ENCODE assay signal across 15 cellular contexts in the genomic region with DNA sequence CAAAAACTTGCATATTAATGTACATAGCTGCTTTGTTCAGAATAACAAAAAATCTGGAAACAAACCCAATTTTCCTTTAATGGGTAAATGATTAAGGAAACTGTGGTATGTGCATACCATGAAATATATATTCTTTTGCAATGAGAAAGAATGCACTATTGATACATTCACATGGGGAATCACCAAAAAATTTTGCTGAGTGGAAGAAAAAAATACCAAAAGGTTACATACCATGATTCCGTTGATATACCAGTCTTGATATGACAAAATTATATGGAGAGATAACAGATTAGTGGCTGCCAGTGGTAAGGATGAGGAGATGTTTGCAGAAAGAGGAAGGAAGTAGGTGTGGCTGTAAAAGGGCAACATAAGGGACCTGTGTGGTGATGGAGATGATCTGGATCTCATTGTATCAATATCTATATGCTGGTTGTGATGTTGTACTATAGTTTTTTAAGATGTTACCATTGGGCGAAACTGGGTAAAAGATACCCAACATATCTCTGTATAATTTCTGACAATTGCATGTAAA. TPM values are rescaled to one million over a fixed set of nuclear protein-coding genes. Genes with fewer than 3 reads are reported as not detected.
DNase-seq lines count a peak whose midpoint lies in the region; ATAC-seq, FAIRE-seq and TF ChIP-seq lines count a peak whose summit lies in the region.
"Had no signal": no experiment of that assay in that cellular context is flagged by ENCODE, and none has a peak within 500 bp of the region (broad histone marks: within the 10 kb centered on the region; RNA-seq: fewer than 3 reads in every experiment).

No MANE protein-coding gene starts in this region.

- TF ChIP-seq CTCF in K562 (IDR thresholded peaks at IDR 0.05 in 2 of 3, conservative IDR thresholded peaks at IDR 0.05 in 1 of 3; ENCODE audit: insufficient read depth in 2 of 3, low read depth in 1 of 3, low read length in 3 of 3) = no peak

- no peaks in the 10 kb centered on the region for H3K4me1 ChIP-seq in K562 (replicated peaks in 1 of 2; ENCODE audit: control insufficient read depth in 2 of 2, insufficient read depth in 2 of 2, low read length in 2 of 2)

- no peak overlapping the region for H3K4me3 ChIP-seq in K562

- CTCF ChIA-PET in K562 (lab: Yijun Ruan, JAX; ENCODE audit: low intra/inter-chr PET ratio) = no interaction called here

- no peak for FAIRE-seq in K562 (lab: Jason Lieb, UNC)
- no peak for FAIRE-seq in HTR-8/SVneo (lab: Jason Lieb, UNC)
- FAIRE-seq in urothelium cell line (lab: Jason Lieb, UNC) = no peak
- FAIRE-seq: RCC 7860 had no signal

- DNase-seq in AML-193 (lab: John Stamatoyannopoulos, UW) = peak; percentile 11 to 15
- peak; percentile 25 for DNase-seq in KBM-7
- DNase-seq in NOMO-1 treated with dmso at 0.1 percent for 144 hours (lab: John Stamatoyannopoulos, UW; ENCODE audit: unreplicated experiment) = peak; percentile 41
- DNase-seq in K562 (ENCODE audit: extremely low read depth in 1 of 4, low spot score in 3 of 4) = no peak
- DNase-seq in HTR-8/SVneo (ENCODE audit: insufficient read length, low spot score) = no peak
- no peak for DNase-seq in urothelium cell line (ENCODE audit: low spot score)
- DNase-seq: H7, NCI-H187 treated with DMSO at 0.1 percent for 48 hours, NCI-H2171, NCI-H446 treated with DMSO at 0.1 percent for 48 hours, NCI-H748 treated with DMSO at 0.1 percent for 48 hours, SHP77 treated with DMSO at 0.1 percent for 48 hours had no signal

- peaks cover under 1 to 5% of the 10 kb centered on the region in 2 experiments; a peak in 2 of 5 replicates for H3K27me3 ChIP-seq in K562 (ENCODE audit: control insufficient read depth in 2 of 2, insufficient read depth in 2 of 2, low read length in 2 of 2)

- no peaks in the 10 kb centered on the region for H3K79me2 ChIP-seq in K562 (ENCODE audit: control insufficient read depth, insufficient read depth, low read length)

- WGBS in K562 (ENCODE audit: insufficient coverage, low coverage, missing lambda C conversion rate) = 10% methylated on average over 2 of the region's 2 CpGs

- no peaks in the 10 kb centered on the region for H4K20me1 ChIP-seq in K562 (replicated peaks; ENCODE audit: control insufficient read depth, insufficient read depth, low read length)

- no peak for TF ChIP-seq POLR2A in K562 (conservative IDR thresholded peaks at IDR 0.05)

- no peak overlapping the region for H3K27ac ChIP-seq in K562 (ENCODE audit: extremely low read depth, low read depth, low read length)
- H3K27ac ChIP-seq: C4-2B had no signal

- H3K9me1 ChIP-seq in K562 (ENCODE audit: control insufficient read depth, insufficient read depth, low read length) = no peaks in the 10 kb centered on the region

- no TSS peak for BruUV-seq in K562 (replicated peaks; lab: Mats Ljungman, UMichigan)

- intact Hi-C loops in K562 (cut with micrococcal nuclease) = no loop called here

- H3K4me2 ChIP-seq in K562 (ENCODE audit: insufficient read depth, low read length) = no peak overlapping the region

- ATAC-seq in K562 (no peak), HG03175 (IDR thresholded peaks at IDR 0.05; ENCODE audit: unreplicated experiment) (no peak)

- in situ Hi-C loops in KBM-7 (cut with MboI; ENCODE audit: low pct_unique_long_range_greater_than_20kb, low sequenced_read_pairs) (no loop called here), K562 (cut with MboI) (no loop called here)

- H3K9me3 ChIP-seq in K562 (replicated peaks; ENCODE audit: control insufficient read depth, insufficient read depth, low read depth, low read length) = no peaks in the 10 kb centered on the region; the same call in 1 of the 2 replicates

- POLR2A ChIA-PET in K562 (lab: Yijun Ruan, JAX) = interaction anchor here (2.3 kb wide), 1 partner anchor 8 kb away, joined by 10 read pairs; no protein-coding TSS in a partner anchor

- TF ChIP-seq RAD21 in K562 (CRISPR knock-in tag; conservative IDR thresholded peaks at IDR 0.05 in 1 of 2, IDR thresholded peaks at IDR 0.05 in 1 of 2) = no peak

- H2AFZ ChIP-seq in K562 (ENCODE audit: low read depth, low read length) = no peak overlapping the region

- no peak overlapping the region for H3K9ac ChIP-seq in K562 (ENCODE audit: insufficient read depth in 1 of 2, low read depth in 2 of 2, low read length in 2 of 2)

- TF ChIP-seq EP300 in K562 (IDR thresholded peaks at IDR 0.05; ENCODE audit: low read length) = no peak

- no peaks in the 10 kb centered on the region for H3K36me3 ChIP-seq in K562 (ENCODE audit: control insufficient read depth, insufficient read depth, low read length)

TF ChIP-seq in K562, 482 proteins besides CTCF, POLR2A, EP300 and RAD21:
- no peak for TF ChIP-seq HNRNPUL1 (IDR thresholded peaks at IDR 0.05; ENCODE audit: low read length)
- peak; percentile 23; the same call in 1 of the 2 replicates for TF ChIP-seq C11orf30 (IDR thresholded peaks at IDR 0.05; ENCODE audit: low read depth)
- TF ChIP-seq ZNF586 (CRISPR knock-in tag; conservative IDR thresholded peaks at IDR 0.05) = no peak
- peak; percentile 72; the same call in 1 of the 2 replicates for TF ChIP-seq ZNF316 (IDR thresholded peaks at IDR 0.05)
- TF ChIP-seq ZNF655 (CRISPR knock-in tag; IDR thresholded peaks at IDR 0.05) = no peak
- TF ChIP-seq RHOXF2B (CRISPR knock-in tag; conservative IDR thresholded peaks at IDR 0.05) = no peak
- TF ChIP-seq XRCC5 (IDR thresholded peaks at IDR 0.05; ENCODE audit: low read depth, low read length) = no peak
TF ChIP-seq in K562: peak in this region for 2.

RNA-seq across cellular contexts. Expression of gene BCL2L11, which starts 54.6 kb away (rescaled TPM):
- 12.1 and 19.1 TPM in 2 replicates for total RNA-seq in K562 (2011; cell fraction: chromatin; rRNA removed; ENCODE audit: low replicate concordance)
- 6.2 and 6.7 TPM in 2 replicates for total RNA-seq in K562 (2011; cell fraction: nucleolus; rRNA removed)
- 13.1 and 30.2 TPM in 2 replicates for total RNA-seq in K562 (2011; cell fraction: nucleoplasm; rRNA removed)
- total RNA-seq in K562 (2014; rRNA removed) = 4.5 and 6.4 TPM in 2 replicates
- 5.0 TPM in 2 replicates for total RNA-seq in K562 (2014; rRNA removed; fragmentation: Illumina TruSeq; extraction: Trizol)
- 6.1 and 7.2 TPM in 2 replicates for total RNA-seq in K562 (2015; rRNA removed; fragmentation: Illumina TruSeq; extraction: Trizol)
- 16.1 and 18.8 TPM in 2 replicates for total RNA-seq in K562 (2021)
- polyA plus RNA-seq in K562 (2011; rRNA removed) = 3.1 and 6.4 TPM in 2 replicates
- polyA plus RNA-seq in K562 (2011; cell fraction: cytosol; rRNA removed) = 4.7 and 6.0 TPM in 2 replicates
- 8.6 and 12.0 TPM in 2 replicates for polyA plus RNA-seq in K562 (2011; cell fraction: nucleus; rRNA removed)
- polyA plus RNA-seq in K562 (2012) = 11.4 TPM in 2 replicates
- polyA plus RNA-seq in K562 (2014; fragmentation: Illumina TruSeq; extraction: Trizol) = 15.3 and 16.5 TPM in 2 replicates
- polyA plus RNA-seq in K562 (2014; fragmentation: Nextera tagmentation; extraction: Ambion mirVana) = 1 to 10 TPM; 2.2 to 2.5 TPM
- polyA plus RNA-seq in K562 (2014; rRNA removed) = 8.1 and 8.8 TPM in 2 replicates
- 3.4 and 6.3 TPM in 2 replicates for polyA minus RNA-seq in K562 (2011; rRNA and poly(A)+ RNA removed)
- polyA minus RNA-seq in K562 (2011; cell fraction: cytosol; rRNA and poly(A)+ RNA removed) = 6.0 and 9.8 TPM in 2 replicates
- 6.9 and 13.4 TPM in 2 replicates for polyA minus RNA-seq in K562 (2011; cell fraction: nucleus; rRNA and poly(A)+ RNA removed)

Comparison
In these comparisons a context has a peak if more than half of its experiments do, and no peak if none do; other contexts are left out.
1. DNase-seq: peak in AML-193 (2 of 2), KBM-7 (single experiment) and NOMO-1 treated with dmso at 0.1 percent for 144 hours (single experiment); none in K562 (0 of 4), HTR-8/SVneo (single experiment) and urothelium cell line (single experiment).